Comparison of ENCODE assay signal across 10 cellular contexts in genomic region chr3:184756151-184756681, GRCh38. TPM values are rescaled to one million over a fixed set of nuclear protein-coding genes. Genes with fewer than 3 reads are reported as not detected.
DNase-seq lines count a peak whose midpoint lies in the region; ATAC-seq and TF ChIP-seq lines count a peak whose summit lies in the region.
"Had no signal": no experiment of that assay in that cellular context is flagged by ENCODE, and none has a peak within 500 bp of the region (broad histone marks: within the 10 kb centered on the region; RNA-seq: fewer than 3 reads in every experiment).

No MANE protein-coding gene starts in this region.

- no peak overlapping the region for H2BK120ac ChIP-seq in neuronal stem cell (ENCODE audit: low read depth, low read length)

- WGBS in endodermal cell (ENCODE audit: insufficient coverage in 1 of 2, insufficient read length in 1 of 2), 2 experiments = 0 to 41% methylated on average over 1 to 6 of the region's 6 CpGs
- no CpG with 5 or more reads among the region's 6 CpGs for WGBS in neuronal stem cell (ENCODE audit: extremely low coverage in 2 of 2, insufficient read length in 2 of 2, insufficient replicate concordance in 1 of 2), 2 donors
- 45 to 53% methylated on average over 4 to 6 of the region's 6 CpGs for WGBS in upper lobe of left lung, 2 donors

- H3K79me1 ChIP-seq in neuronal stem cell (ENCODE audit: low read depth, low read length) = no peaks in the 10 kb centered on the region

- H2AK5ac ChIP-seq in neuronal stem cell (ENCODE audit: low read depth, low read length) = no peak overlapping the region

- peaks cover 6% of the 10 kb centered on the region for H3K27me3 Mint-ChIP-seq in CD4-positive, CD25-positive, alpha-beta regulatory T cell
- peaks cover 14% of the 10 kb centered on the region for H3K27me3 Mint-ChIP-seq in endodermal cell (ENCODE audit: insufficient read depth)
- H3K27me3 Mint-ChIP-seq in activated CD4-positive, alpha-beta T cell treated with anti-CD3 and anti-CD28 coated beads, Interleukin-2, amount 10 ng/mL, durations not matched to agents 24 days and 14 days = peaks cover 4% of the 10 kb centered on the region

- no peak overlapping the region for H3K4ac ChIP-seq in neuronal stem cell (ENCODE audit: low read length)

- H2BK15ac ChIP-seq in neuronal stem cell (ENCODE audit: low read length) = peak overlapping the region; percentile 46

- TF ChIP-seq CTCF in endodermal cell (conservative IDR thresholded peaks at IDR 0.05) (no peak), upper lobe of left lung (IDR thresholded peaks at IDR 0.05) (no peak)

- no peak overlapping the region for H3K4me3 ChIP-seq in CD4-positive, CD25-positive, alpha-beta regulatory T cell (ENCODE audit: low read depth, low read length)
- H3K4me3 ChIP-seq in endodermal cell (ENCODE audit: low read length) = no peak overlapping the region
- no peak overlapping the region for H3K4me3 ChIP-seq in neuronal stem cell (ENCODE audit: low read length in 2 of 2)
- H3K4me3 ChIP-seq in upper lobe of left lung = no peak overlapping the region

- no peak overlapping the region for H3K4me2 ChIP-seq in neuronal stem cell (ENCODE audit: insufficient read depth, low read length, poor library complexity, severe bottlenecking)

- H3K27me3 ChIP-seq in CD4-positive, CD25-positive, alpha-beta regulatory T cell (ENCODE audit: control insufficient read depth, insufficient read depth, low read length) = no peaks in the 10 kb centered on the region
- H3K27me3 ChIP-seq in endodermal cell (ENCODE audit: control insufficient read depth, insufficient read depth, low read length, poor library complexity, severe bottlenecking) (no peaks in the 10 kb centered on the region), neuronal stem cell (ENCODE audit: control insufficient read depth in 3 of 3, insufficient read depth in 3 of 3, low read depth in 1 of 3, low read length in 3 of 3) (peaks cover 0 to 12% (median 0%) of the 10 kb centered on the region in 3 experiments), upper lobe of left lung (no peaks in the 10 kb centered on the region)

- no peak overlapping the region for H4K8ac ChIP-seq in neuronal stem cell (ENCODE audit: low read depth, low read length)

- H3K27ac Mint-ChIP-seq in CD4-positive, CD25-positive, alpha-beta regulatory T cell = peak overlapping the region in 2 of 3 donors; percentile 24 to 28
- H3K27ac Mint-ChIP-seq in endodermal cell = peak overlapping the region; percentile 72
- H3K27ac Mint-ChIP-seq in activated CD4-positive, alpha-beta T cell treated with anti-CD3 and anti-CD28 coated beads, Interleukin-2, amount 10 ng/mL, durations not matched to agents 24 days and 14 days = no peak overlapping the region
- H3K27ac Mint-ChIP-seq: activated T-helper 2 cell treated with anti-CD3 and anti-CD28 coated beads, Interferon-gamma antibody, Interleukin-2, Interleukin-4, amounts not matched to agents 10 μg/mL and 5 μg/mL and 100 μg/mL, durations not matched to agents 14 hours and 24 hours and 36 hours; CD8-positive, alpha-beta T cell had no signal

- no peaks in the 10 kb centered on the region for H3K9me3 Mint-ChIP-seq in CD4-positive, CD25-positive, alpha-beta regulatory T cell
- peaks cover 6% of the 10 kb centered on the region for H3K9me3 Mint-ChIP-seq in endodermal cell
- H3K9me3 Mint-ChIP-seq in activated CD4-positive, alpha-beta T cell treated with anti-CD3 and anti-CD28 coated beads, Interleukin-2, amount 10 ng/mL, durations not matched to agents 24 days and 14 days = no peaks in the 10 kb centered on the region
- H3K9me3 Mint-ChIP-seq: activated T-helper 2 cell treated with anti-CD3 and anti-CD28 coated beads, Interferon-gamma antibody, Interleukin-2, Interleukin-4, amounts not matched to agents 10 μg/mL and 5 μg/mL and 100 μg/mL, durations not matched to agents 14 hours and 24 hours and 36 hours; CD8-positive, alpha-beta T cell had no signal

- peak overlapping the region; percentile 18 for H3K18ac ChIP-seq in neuronal stem cell (ENCODE audit: low read length)

- no peaks in the 10 kb centered on the region for H3K9me3 ChIP-seq in CD4-positive, CD25-positive, alpha-beta regulatory T cell (ENCODE audit: control insufficient read depth in 2 of 2, low read length in 2 of 2)
- H3K9me3 ChIP-seq in endodermal cell (ENCODE audit: control insufficient read depth, low read length) (no peaks in the 10 kb centered on the region), neuronal stem cell (replicated peaks in 1 of 2; ENCODE audit: control insufficient read depth in 2 of 2, insufficient read depth in 1 of 2, low read depth in 1 of 2, low read length in 2 of 2) (no peaks in the 10 kb centered on the region), upper lobe of left lung (no peaks in the 10 kb centered on the region)

- no peak overlapping the region for H3K27ac ChIP-seq in CD4-positive, CD25-positive, alpha-beta regulatory T cell (ENCODE audit: insufficient read depth, low read length, poor library complexity, severe bottlenecking)
- no peak overlapping the region for H3K27ac ChIP-seq in endodermal cell (ENCODE audit: low read depth, low read length)
- no peak overlapping the region for H3K27ac ChIP-seq in neuronal stem cell (replicated peaks; ENCODE audit: low read length)
- H3K27ac ChIP-seq in upper lobe of left lung = peak overlapping the region in 1 of 4 donors; percentile 36

- H4K91ac ChIP-seq in neuronal stem cell (ENCODE audit: low read depth, low read length, poor library complexity) = no peak overlapping the region

- no peak overlapping the region for H3K4me3 Mint-ChIP-seq in CD4-positive, CD25-positive, alpha-beta regulatory T cell
- peak overlapping the region; percentile 7 for H3K4me3 Mint-ChIP-seq in endodermal cell
- no peak overlapping the region for H3K4me3 Mint-ChIP-seq in activated CD4-positive, alpha-beta T cell treated with anti-CD3 and anti-CD28 coated beads, Interleukin-2, amount 10 ng/mL, durations not matched to agents 24 days and 14 days
- H3K4me3 Mint-ChIP-seq: CD8-positive, alpha-beta T cell had no signal

- no peak overlapping the region for H3K23ac ChIP-seq in neuronal stem cell (ENCODE audit: low read depth, low read length, poor library complexity)

- TF ChIP-seq POLR2A in upper lobe of left lung (IDR thresholded peaks at IDR 0.05) = no peak

- H3K36me3 Mint-ChIP-seq in CD4-positive, CD25-positive, alpha-beta regulatory T cell = no peaks in the 10 kb centered on the region
- H3K36me3 Mint-ChIP-seq in endodermal cell (ENCODE audit: low read depth) = peaks cover 3% of the 10 kb centered on the region
- no peaks in the 10 kb centered on the region for H3K36me3 Mint-ChIP-seq in activated CD4-positive, alpha-beta T cell treated with anti-CD3 and anti-CD28 coated beads, Interleukin-2, amount 10 ng/mL, durations not matched to agents 24 days and 14 days (ENCODE audit: low read depth)
- H3K36me3 Mint-ChIP-seq: CD8-positive, alpha-beta T cell had no signal

- no peaks in the 10 kb centered on the region for H3K4me1 ChIP-seq in CD4-positive, CD25-positive, alpha-beta regulatory T cell (ENCODE audit: control insufficient read depth, insufficient read depth, low read length, poor library complexity, severe bottlenecking)
- H3K4me1 ChIP-seq in endodermal cell (ENCODE audit: control insufficient read depth, insufficient read depth, low read length) = peaks cover 13% of the 10 kb centered on the region
- H3K4me1 ChIP-seq in neuronal stem cell (ENCODE audit: control insufficient read depth in 2 of 2, insufficient read depth in 1 of 2, low read depth in 1 of 2, low read length in 2 of 2) = peaks cover 12 to 13% of the 10 kb centered on the region in 2 donors
- H3K4me1 ChIP-seq in upper lobe of left lung = peaks cover 0 to 5% (median 2%) of the 10 kb centered on the region in 4 donors

- DNase-seq in CD4-positive, CD25-positive, alpha-beta regulatory T cell = no peak
- DNase-seq in NCI-H2196 treated with DMSO at 0.1 percent for 48 hours (lab: John Stamatoyannopoulos, UW; ENCODE audit: unreplicated experiment) (peak; percentile 59), endodermal cell (peak; percentile 76), neuronal stem cell (ENCODE audit: low spot score) (no peak), upper lobe of left lung (no peak)
- DNase-seq in activated CD4-positive, alpha-beta T cell treated with anti-CD3 and anti-CD28 coated beads, Interleukin-2, amount 10 ng/mL, durations not matched to agents 24 days and 14 days = no peak
- DNase-seq in activated CD4-positive, alpha-beta T cell treated with anti-CD3 and anti-CD28 coated beads, Interleukin-2, amount 50 U/mL, for 1 hour = no peak
- DNase-seq in activated CD8-positive, alpha-beta memory T cell treated with anti-CD3 and anti-CD28 coated beads for 24 hours = no peak
- DNase-seq: CD8-positive, alpha-beta T cell had no signal

- H3K4me1 Mint-ChIP-seq in CD4-positive, CD25-positive, alpha-beta regulatory T cell = peaks cover 0 to 11% (median 0%) of the 10 kb centered on the region in 4 donors
- peaks cover 51% of the 10 kb centered on the region for H3K4me1 Mint-ChIP-seq in endodermal cell
- peaks cover 2% of the 10 kb centered on the region for H3K4me1 Mint-ChIP-seq in activated CD4-positive, alpha-beta T cell treated with anti-CD3 and anti-CD28 coated beads, Interleukin-2, amount 10 ng/mL, durations not matched to agents 24 days and 14 days

- no peak for TF ChIP-seq EP300 in upper lobe of left lung (IDR thresholded peaks at IDR 0.05)

- H3K14ac ChIP-seq in neuronal stem cell (ENCODE audit: low read length) = peak overlapping the region; percentile 38

- ATAC-seq in CD4-positive, CD25-positive, alpha-beta regulatory T cell (ENCODE audit: low read depth in 2 of 2) = no peak
- no peak for ATAC-seq in upper lobe of left lung (ENCODE audit: low FRiP score in 2 of 2)
- ATAC-seq: CD8-positive, alpha-beta T cell had no signal

- H2BK12ac ChIP-seq in neuronal stem cell (ENCODE audit: low read length) = no peak overlapping the region

- H2AFZ ChIP-seq in neuronal stem cell (ENCODE audit: low read length) = peak overlapping the region; percentile 65

- no peaks in the 10 kb centered on the region for H3K36me3 ChIP-seq in CD4-positive, CD25-positive, alpha-beta regulatory T cell (ENCODE audit: control insufficient read depth, insufficient read depth, low read length)
- no peaks in the 10 kb centered on the region for H3K36me3 ChIP-seq in endodermal cell (ENCODE audit: control insufficient read depth, insufficient read depth, low read length)
- H3K36me3 ChIP-seq in neuronal stem cell (replicated peaks in 1 of 2; ENCODE audit: control insufficient read depth in 2 of 2, insufficient read depth in 2 of 2, low read length in 2 of 2) = no peaks in the 10 kb centered on the region
- no peaks in the 10 kb centered on the region for H3K36me3 ChIP-seq in upper lobe of left lung

- no peak overlapping the region for H2BK5ac ChIP-seq in neuronal stem cell (ENCODE audit: low read length)

- intact Hi-C loops in activated CD4-positive, alpha-beta T cell treated with anti-CD3 and anti-CD28 coated beads, Interleukin-2, amount 10 ng/mL, durations not matched to agents 24 days and 14 days (cut with micrococcal nuclease) = no loop called here

- H3K9ac ChIP-seq in endodermal cell (ENCODE audit: extremely low read depth, low read length, poor library complexity, severe bottlenecking) = no peak overlapping the region
- no peak overlapping the region for H3K9ac ChIP-seq in neuronal stem cell (ENCODE audit: low read depth, low read length, poor library complexity)

RNA-seq across cellular contexts. Expression of gene MAGEF1, which starts 44.4 kb away (rescaled TPM):
- 5.2 TPM for total RNA-seq in CD4-positive, CD25-positive, alpha-beta regulatory T cell
- 10 to 100 TPM; 19.3 to 27.0 (median 22.1) TPM for polyA plus RNA-seq in CD4-positive, CD25-positive, alpha-beta regulatory T cell
- 10 to 100 TPM; 61.3 to 86.5 TPM for total RNA-seq in endodermal cell
- 76.3 TPM for polyA plus RNA-seq in endodermal cell (2013, experiment 1 of 2)
- polyA plus RNA-seq in endodermal cell (2013, experiment 2 of 2) = 65.0 TPM
- 67.9 TPM for polyA plus RNA-seq in neuronal stem cell (2013, experiment 1 of 2)
- polyA plus RNA-seq in neuronal stem cell (2013, experiment 2 of 2) = 67.5 TPM
- 14.3 and 15.0 TPM in 2 replicates for total RNA-seq in activated CD4-positive, alpha-beta T cell treated with anti-CD3 and anti-CD28 coated beads, Interleukin-2, amount 10 ng/mL, durations not matched to agents 24 days and 14 days
- 10 to 100 TPM; 13.6 to 52.4 (median 35.7) TPM for total RNA-seq in upper lobe of left lung

RNA-seq across cellular contexts. Expression of gene VPS8, which starts 55.8 kb away (rescaled TPM):
- total RNA-seq in CD4-positive, CD25-positive, alpha-beta regulatory T cell = 73.8 TPM
- polyA plus RNA-seq in CD4-positive, CD25-positive, alpha-beta regulatory T cell = 10 to 100 TPM; 23.4 to 27.6 (median 26.8) TPM
- total RNA-seq in endodermal cell (10 to 100 TPM; 49.7 to 70.0 TPM), upper lobe of left lung (100 to 1,000 TPM in 2 of 6 donors, 10 to 100 TPM in 4; 50.9 to 147 (median 61.5) TPM)
- polyA plus RNA-seq in endodermal cell (2013, experiment 1 of 2) = 29.2 TPM
- polyA plus RNA-seq in endodermal cell (2013, experiment 2 of 2) = 33.5 TPM
- 12.9 TPM for polyA plus RNA-seq in neuronal stem cell (2013, experiment 1 of 2)
- polyA plus RNA-seq in neuronal stem cell (2013, experiment 2 of 2) = 12.8 TPM
- 33.6 and 33.9 TPM in 2 replicates for total RNA-seq in activated CD4-positive, alpha-beta T cell treated with anti-CD3 and anti-CD28 coated beads, Interleukin-2, amount 10 ng/mL, durations not matched to agents 24 days and 14 days

Comparison
In these comparisons a context has a peak if more than half of its experiments do, and no peak if none do; other contexts are left out.
1. DNase-seq: peak in NCI-H2196 treated with DMSO at 0.1 percent for 48 hours (single experiment) and endodermal cell (single experiment); none in CD4-positive, CD25-positive, alpha-beta regulatory T cell (0 of 3), neuronal stem cell (single experiment), activated CD4-positive, alpha-beta T cell treated with anti-CD3 and anti-CD28 coated beads, Interleukin-2, amount 10 ng/mL, durations not matched to agents 24 days and 14 days (single experiment), activated CD4-positive, alpha-beta T cell treated with anti-CD3 and anti-CD28 coated beads, Interleukin-2, amount 50 U/mL, for 1 hour (single experiment), activated CD8-positive, alpha-beta memory T cell treated with anti-CD3 and anti-CD28 coated beads for 24 hours (single experiment) and upper lobe of left lung (0 of 2).